Comparison of ENCODE assay signal across 8 cellular contexts in the genomic region with DNA sequence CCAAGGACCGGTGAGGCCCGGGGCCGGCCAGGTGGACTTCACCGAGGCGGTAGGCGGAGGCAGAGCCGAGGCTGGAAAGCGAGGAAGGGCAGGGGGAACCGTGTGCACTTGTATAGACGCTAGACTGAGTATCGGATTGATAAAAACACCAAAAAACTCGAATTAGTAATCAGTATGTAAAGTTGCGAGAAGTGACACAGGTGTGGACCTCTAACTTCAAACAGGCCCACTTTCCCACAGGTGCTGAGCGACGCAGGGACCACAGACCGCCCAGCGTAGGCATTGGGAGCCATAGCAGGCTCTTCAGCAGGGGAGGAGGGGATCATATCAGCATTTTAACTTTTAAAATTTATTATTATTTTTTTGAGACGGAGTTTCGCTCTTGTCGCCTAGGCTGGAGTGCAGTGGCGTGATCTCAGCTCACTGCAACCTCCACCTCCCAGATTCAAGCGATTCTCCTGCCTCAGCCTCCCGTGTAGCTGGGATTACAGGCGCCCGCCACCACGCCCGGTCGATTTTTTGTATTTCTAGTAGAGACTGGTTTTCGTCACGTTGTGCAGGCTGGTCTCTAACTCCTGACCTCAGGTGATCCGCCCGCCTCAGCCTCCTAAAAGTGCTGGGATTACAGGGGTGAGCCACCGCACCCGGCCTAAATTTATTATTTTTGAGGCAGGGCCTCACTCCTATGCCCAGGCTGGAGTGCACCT. TPM values are rescaled to one million over a fixed set of nuclear protein-coding genes. Genes with fewer than 3 reads are reported as not detected.
DNase-seq lines count a peak whose midpoint lies in the region; ATAC-seq and TF ChIP-seq lines count a peak whose summit lies in the region.

No MANE protein-coding gene starts in this region.

- TF ChIP-seq CTCF in BE2C (IDR thresholded peaks at IDR 0.05; ENCODE audit: low read depth, low read length), result no peak
- no peak for TF ChIP-seq CTCF in choroid plexus epithelial cell (conservative IDR thresholded peaks at IDR 0.05; ENCODE audit: low read depth, low read length)
- TF ChIP-seq CTCF in natural killer cell (IDR thresholded peaks at IDR 0.05), result no peak

- no peak for DNase-seq in BE2C
- DNase-seq in choroid plexus epithelial cell (ENCODE audit: low read depth), result no peak
- DNase-seq in natural killer cell, result no peak
- DNase-seq in cerebellar cortex (ENCODE audit: low spot score), result no peak
- DNase-seq in NOMO-1 treated with DMSO at 0.1 percent for 48 hours (lab: John Stamatoyannopoulos, UW; ENCODE audit: unreplicated experiment), result no peak
- no peak for DNase-seq in kidney tubule cell (ENCODE audit: low spot score)

- no peaks in the 10 kb centered on the region for H3K27me3 ChIP-seq in BE2C
- no peaks in the 10 kb centered on the region for H3K27me3 ChIP-seq in HUES64 (ENCODE audit: insufficient read depth, low read length)

- peak overlapping the region; percentile 100 for H3K4me3 Mint-ChIP-seq in natural killer cell

- H3K4me3 ChIP-seq in BE2C (ENCODE audit: low read depth, low read length) (peak overlapping the region; percentile 65), HUES64 (ENCODE audit: low read length) (peak overlapping the region; percentile 97), choroid plexus epithelial cell (ENCODE audit: low read depth, low read length) (peak overlapping the region; percentile 85)

- no peak overlapping the region; the same call in 1 of the 2 replicates for H3K27ac ChIP-seq in HUES64 (ENCODE audit: low read depth, low read length)

- no peaks in the 10 kb centered on the region for H3K4me1 ChIP-seq in BE2C
- H3K4me1 ChIP-seq in HUES64 (ENCODE audit: insufficient read depth, low read length), result no peaks in the 10 kb centered on the region

- ATAC-seq in natural killer cell, result no peak
- ATAC-seq in GM21367 (IDR thresholded peaks at IDR 0.05; ENCODE audit: unreplicated experiment), result no peak

- no peaks in the 10 kb centered on the region for H3K9me3 Mint-ChIP-seq in natural killer cell

- intact Hi-C loops in natural killer cell (cut with micrococcal nuclease), result loop anchor here (2.0 kb wide), 1 partner anchor 468 kb away; a partner anchor contains a TSS

- peak overlapping the region; percentile 98 to 99 for H3K27ac Mint-ChIP-seq in natural killer cell

- peaks cover 23 to 37% of the 10 kb centered on the region in 2 donors for H3K4me1 Mint-ChIP-seq in natural killer cell

- H3K36me3 Mint-ChIP-seq in natural killer cell, result no peaks in the 10 kb centered on the region

- peaks cover 7% of the 10 kb centered on the region for H3K36me3 ChIP-seq in BE2C
- H3K36me3 ChIP-seq in HUES64 (ENCODE audit: insufficient read depth, low read length), result peaks cover 9% of the 10 kb centered on the region

- 54% methylated on average over 33 of the region's 34 CpGs for WGBS in HUES64

- H3K9me3 ChIP-seq in BE2C (no peaks in the 10 kb centered on the region), HUES64 (ENCODE audit: insufficient read depth, low read depth, low read length) (no peaks in the 10 kb centered on the region)

- H3K27me3 Mint-ChIP-seq in natural killer cell (ENCODE audit: low read depth in 2 of 2), result no peaks in the 10 kb centered on the region

- peak overlapping the region; percentile 73 for H3K9ac ChIP-seq in HUES64 (ENCODE audit: low read depth, low read length)

RNA-seq across cellular contexts. Expression of a gene that starts 0.6 kb away (rescaled TPM):
- polyA plus RNA-seq in BE2C (2012; ENCODE audit: insufficient read depth, insufficient read length, low read depth), result 0.68 TPM
- 0.55 TPM for polyA plus RNA-seq in HUES64 (2013, experiment 1 of 2)
- 0.95 TPM for polyA plus RNA-seq in HUES64 (2013, experiment 2 of 2)
- 10 to 100 TPM; 21.1 to 26.3 (median 24.2) TPM for total RNA-seq in natural killer cell

RNA-seq across cellular contexts. Expression of a gene that starts 1.6 kb away (rescaled TPM):
- 1,009 TPM for polyA plus RNA-seq in BE2C (2012; ENCODE audit: insufficient read depth, insufficient read length, low read depth)
- 178 TPM for polyA plus RNA-seq in HUES64 (2013, experiment 1 of 2)
- 180 TPM for polyA plus RNA-seq in HUES64 (2013, experiment 2 of 2)
- total RNA-seq in natural killer cell, result 100 to 1,000 TPM; 111 to 115 (median 113) TPM

RNA-seq across cellular contexts. Expression of a gene that starts 8.8 kb away (rescaled TPM):
- polyA plus RNA-seq in BE2C (2012; ENCODE audit: insufficient read depth, insufficient read length, low read depth), result 3.5 TPM
- polyA plus RNA-seq in HUES64 (2013, experiment 1 of 2), result 0.75 TPM
- polyA plus RNA-seq in HUES64 (2013, experiment 2 of 2), result 0.70 TPM
- total RNA-seq in natural killer cell, result 10 to 100 TPM; 34.0 to 41.6 (median 38.3) TPM

RNA-seq across cellular contexts. Expression of a gene that starts 34.9 kb away (rescaled TPM):
- not detected for polyA plus RNA-seq in BE2C (2012; ENCODE audit: insufficient read depth, insufficient read length, low read depth)
- not detected for polyA plus RNA-seq in HUES64 (2013, experiment 1 of 2)
- polyA plus RNA-seq in HUES64 (2013, experiment 2 of 2), result not detected
- total RNA-seq in natural killer cell, result 1 to 10 TPM; 1.2 to 3.9 (median 2.3) TPM

RNA-seq across cellular contexts. Expression of a gene that starts 54.0 kb away (rescaled TPM):
- polyA plus RNA-seq in BE2C (2012; ENCODE audit: insufficient read depth, insufficient read length, low read depth), result not detected
- polyA plus RNA-seq in HUES64 (2013, experiment 1 of 2), result not detected
- polyA plus RNA-seq in HUES64 (2013, experiment 2 of 2), result not detected
- total RNA-seq in natural killer cell, result not detected
